ENCODE assay signal across 12 cellular contexts in genomic region chr12:26198742-26199141, GRCh38. TPM values are rescaled to one million over a fixed set of nuclear protein-coding genes. Genes with fewer than 3 reads are reported as not detected.
DNase-seq lines count a peak whose midpoint lies in the region; ATAC-seq and TF ChIP-seq lines count a peak whose summit lies in the region.
"Had no signal": no experiment of that assay in that cellular context is flagged by ENCODE, and none has a peak within 500 bp of the region (broad histone marks: within the 10 kb centered on the region; RNA-seq: fewer than 3 reads in every experiment).

No MANE protein-coding gene starts in this region.

- 0 out of 2 replicates have a peak overlapping the region, but pooled peaks have one; percentile 23 for H3K4me2 ChIP-seq in IMR-90 (ENCODE audit: low read depth, low read length)
- H3K4me2 ChIP-seq in mammary epithelial cell (ENCODE audit: insufficient read depth, low read depth, low read length): no peak overlapping the region
- no peak overlapping the region for H3K4me2 ChIP-seq in hepatocyte

- H3K9me2 ChIP-seq in hepatocyte (replicated peaks; ENCODE audit: insufficient read depth): no peaks in the 10 kb centered on the region

- H4K8ac ChIP-seq in IMR-90 (ENCODE audit: low read depth in 2 of 2, low read length in 2 of 2): no peak overlapping the region

- H4K91ac ChIP-seq in IMR-90 (ENCODE audit: insufficient read depth, low read depth, low read length): no peak overlapping the region

- H3K23ac ChIP-seq in IMR-90 (ENCODE audit: low read depth, low read length): no peak overlapping the region

- H3K9me3 Mint-ChIP-seq in activated CD4-positive, alpha-beta T cell treated with anti-CD3 and anti-CD28 coated beads, Interleukin-2, amount 10 ng/mL, durations not matched to agents 7 days and 5 days: no peaks in the 10 kb centered on the region

- no peaks in the 10 kb centered on the region for H3K36me3 ChIP-seq in IMR-90 (ENCODE audit: control insufficient read depth, insufficient read depth, low read length)
- H3K36me3 ChIP-seq in mammary epithelial cell (ENCODE audit: insufficient read depth, low read length): no peaks in the 10 kb centered on the region
- H3K36me3 ChIP-seq in hepatocyte (replicated peaks; ENCODE audit: insufficient read depth, low read depth): no peaks in the 10 kb centered on the region
- no peaks in the 10 kb centered on the region for H3K36me3 ChIP-seq in uterus
- H3K36me3 ChIP-seq: colonic mucosa had no signal

- no peaks in the 10 kb centered on the region for H3K79me2 ChIP-seq in mammary epithelial cell (ENCODE audit: insufficient read depth, low read length)
- no peaks in the 10 kb centered on the region for H3K79me2 ChIP-seq in hepatocyte

- no peak overlapping the region for H3K4me3 ChIP-seq in IMR-90 (ENCODE audit: insufficient read depth, low read depth, low read length)
- H3K4me3 ChIP-seq in mammary epithelial cell (replicated peaks in 1 of 3; ENCODE audit: insufficient read depth in 1 of 3, low read depth in 2 of 3, low read length in 3 of 3): no peak overlapping the region
- no peak overlapping the region for H3K4me3 ChIP-seq in hepatocyte
- no peak overlapping the region for H3K4me3 ChIP-seq in uterus
- H3K4me3 ChIP-seq: colonic mucosa, skin epidermis had no signal

- H2BK120ac ChIP-seq in IMR-90 (ENCODE audit: low read depth, low read length): no peak overlapping the region

- TF ChIP-seq CTCF in IMR-90 (conservative IDR thresholded peaks at IDR 0.05; ENCODE audit: low read depth, low read length): no peak
- TF ChIP-seq CTCF in mammary epithelial cell (conservative IDR thresholded peaks at IDR 0.05 in 1 of 2, IDR thresholded peaks at IDR 0.05 in 1 of 2; ENCODE audit: extremely low read depth in 1 of 2, insufficient read depth in 1 of 2, low read depth in 1 of 2, low read length in 2 of 2): no peak
- TF ChIP-seq CTCF in hepatocyte (IDR thresholded peaks at IDR 0.05; ENCODE audit: poor library complexity): no peak
- no peak for TF ChIP-seq CTCF in uterus (IDR thresholded peaks at IDR 0.05)

- TF ChIP-seq POLR2A in IMR-90 (IDR thresholded peaks at IDR 0.05; ENCODE audit: low read depth, low read length): no peak
- no peak for TF ChIP-seq POLR2A in uterus (IDR thresholded peaks at IDR 0.05)

- CTCF ChIA-PET in IMR-90 (lab: Yijun Ruan, JAX): no interaction called here
- CTCF ChIA-PET in mammary epithelial cell (lab: Charles Lee; ENCODE audit: low non-redundant PET): no interaction called here
- CTCF ChIA-PET in activated CD4-positive, alpha-beta T cell treated with anti-CD3 and anti-CD28 coated beads, Interleukin-2, amount 10 ng/mL, durations not matched to agents 7 days and 5 days (lab: Charles Lee): no interaction called here

- ATAC-seq in IMR-90 (ENCODE audit: low read depth): 0 out of 2 replicates have a peak, but pooled peaks have one; percentile 15

- H3K9me1 ChIP-seq in IMR-90 (ENCODE audit: insufficient read depth, low read length): no peaks in the 10 kb centered on the region

- no peaks in the 10 kb centered on the region for H3K36me3 Mint-ChIP-seq in activated CD4-positive, alpha-beta T cell treated with anti-CD3 and anti-CD28 coated beads, Interleukin-2, amount 10 ng/mL, durations not matched to agents 7 days and 5 days (ENCODE audit: low read depth)

- in situ Hi-C loops in IMR-90 (cut with MboI; ENCODE audit: low sequenced_read_pairs): no loop called here
- in situ Hi-C loops in mammary epithelial cell (cut with MboI; ENCODE audit: low sequenced_read_pairs in 2 of 2): no loop called here

- no peak overlapping the region for H3K4me3 Mint-ChIP-seq in activated CD4-positive, alpha-beta T cell treated with anti-CD3 and anti-CD28 coated beads, Interleukin-2, amount 10 ng/mL, durations not matched to agents 7 days and 5 days

- 53% methylated on average over 3 of the region's 4 CpGs; no CpG with 5 or more reads in 1 of the 2 experiments for WGBS in IMR-90 (ENCODE audit: extremely low coverage in 2 of 2, insufficient read length in 1 of 2), 2 experiments
- WGBS in mammary epithelial cell (ENCODE audit: low coverage, missing lambda C conversion rate): 11% methylated on average over 4 of the region's 4 CpGs
- WGBS in hepatocyte (ENCODE audit: low lambda C conversion rate, missing lambda C conversion rate): 56% methylated on average over 4 of the region's 4 CpGs

- TF ChIP-seq RAD21 in IMR-90 (IDR thresholded peaks at IDR 0.05; ENCODE audit: low read length): no peak; the same call in 1 of the 2 replicates

- POLR2A ChIA-PET in IMR-90 (lab: Charles Lee; ENCODE audit: unreplicated experiment): no interaction called here
- POLR2A ChIA-PET in activated CD4-positive, alpha-beta T cell treated with anti-CD3 and anti-CD28 coated beads, Interleukin-2, amount 10 ng/mL, durations not matched to agents 7 days and 5 days (lab: Charles Lee): no interaction called here

- no peak overlapping the region for H2BK20ac ChIP-seq in IMR-90 (ENCODE audit: low read depth, low read length)

- H2AFZ ChIP-seq in IMR-90 (replicated peaks; ENCODE audit: low read length, poor library complexity): peak overlapping the region; percentile 5
- H2AFZ ChIP-seq in mammary epithelial cell (ENCODE audit: low read depth, low read length): peak overlapping the region; percentile 50
- H2AFZ ChIP-seq in hepatocyte: no peak overlapping the region

- no peak overlapping the region for H3K27ac Mint-ChIP-seq in activated CD4-positive, alpha-beta T cell treated with anti-CD3 and anti-CD28 coated beads, Interleukin-2, amount 10 ng/mL, durations not matched to agents 7 days and 5 days

- no peak overlapping the region for H2BK5ac ChIP-seq in IMR-90 (ENCODE audit: low read depth, low read length, poor library complexity, severe bottlenecking)

- H4K5ac ChIP-seq in IMR-90 (ENCODE audit: low read depth, low read length): no peak overlapping the region

- H3K9ac ChIP-seq in IMR-90 (ENCODE audit: low read depth, low read length): no peak overlapping the region
- no peak overlapping the region for H3K9ac ChIP-seq in mammary epithelial cell (ENCODE audit: insufficient read depth, low read length)

- no peak overlapping the region for H3K18ac ChIP-seq in IMR-90 (ENCODE audit: low read depth, low read length)

- DNase-seq in IMR-90 (peak; percentile 63), mammary epithelial cell (peak; percentile 51), hepatocyte (ENCODE audit: low spot score) (peak; percentile 31), uterus (peak; percentile 38 to 50), NCI-H187 treated with DMSO at 0.1 percent for 48 hours (lab: John Stamatoyannopoulos, UW) (no peak)
- no peak for DNase-seq in activated CD4-positive, alpha-beta T cell treated with anti-CD3 and anti-CD28 coated beads, Interleukin-2, amount 10 ng/mL, durations not matched to agents 7 days and 5 days
- no peak for DNase-seq in stimulated activated naive CD4-positive, alpha-beta T cell treated with Interleukin-2 at 50 U/mL for 16 hours (lab: John Stamatoyannopoulos, UW)
- DNase-seq: Calu3, colonic mucosa, NCI-H1105 treated with DMSO at 0.1 percent for 48 hours, NCI-H748 treated with DMSO at 0.1 percent for 48 hours had no signal

- H3K27me3 Mint-ChIP-seq in activated CD4-positive, alpha-beta T cell treated with anti-CD3 and anti-CD28 coated beads, Interleukin-2, amount 10 ng/mL, durations not matched to agents 7 days and 5 days: peaks cover 50% of the 10 kb centered on the region

- no peak overlapping the region for H3K4ac ChIP-seq in IMR-90 (ENCODE audit: low read depth, low read length)

- H2AK9ac ChIP-seq in IMR-90 (replicated peaks; ENCODE audit: low read depth, low read length, poor library complexity): no peak overlapping the region

- intact Hi-C loops in IMR-90 (cut with micrococcal nuclease) (loop anchor here (5.0 kb wide), 2 partner anchors 71 to 454 kb away; partner anchors contain the start of gene BHLHE41), mammary epithelial cell (cut with micrococcal nuclease) (loop anchor here (10.0 kb wide), 1 partner anchor 206 kb away; no protein-coding TSS in a partner anchor), uterus (cut with DNase I; ENCODE audit: low total_unique reads) (no loop called here)

- H3K4me1 Mint-ChIP-seq in activated CD4-positive, alpha-beta T cell treated with anti-CD3 and anti-CD28 coated beads, Interleukin-2, amount 10 ng/mL, durations not matched to agents 7 days and 5 days: peaks cover 10% of the 10 kb centered on the region

- no peaks in the 10 kb centered on the region for H3K9me3 ChIP-seq in IMR-90 (ENCODE audit: control insufficient read depth, insufficient read depth, low read length)
- H3K9me3 ChIP-seq in mammary epithelial cell (replicated peaks; ENCODE audit: insufficient read depth, low read length): no peaks in the 10 kb centered on the region
- H3K9me3 ChIP-seq in hepatocyte (ENCODE audit: low read depth): no peaks in the 10 kb centered on the region
- H3K9me3 ChIP-seq in uterus: no peaks in the 10 kb centered on the region
- H3K9me3 ChIP-seq: colonic mucosa had no signal

- BruUV-seq in IMR-90 (replicated peaks; lab: Mats Ljungman, UMichigan) (no TSS peak), mammary epithelial cell (replicated peaks; lab: Mats Ljungman, UMichigan) (no TSS peak)

- H3K27me3 ChIP-seq in IMR-90 (ENCODE audit: control insufficient read depth, insufficient read depth, low read length) (no peaks in the 10 kb centered on the region), mammary epithelial cell (ENCODE audit: insufficient read depth, low read length) (no peaks in the 10 kb centered on the region), hepatocyte (peaks cover 2% of the 10 kb centered on the region), uterus (no peaks in the 10 kb centered on the region)
- H3K27me3 ChIP-seq: colonic mucosa had no signal

- no peak overlapping the region for H2AK5ac ChIP-seq in IMR-90 (ENCODE audit: low read depth, low read length)

- H3K27ac ChIP-seq in IMR-90 (ENCODE audit: insufficient read depth, low read length) (no peak overlapping the region), mammary epithelial cell (ENCODE audit: insufficient read depth, low read depth, low read length) (no peak overlapping the region), hepatocyte (no peak overlapping the region), uterus (peak overlapping the region in 1 of 2 donors; percentile 42)
- H3K27ac ChIP-seq: colonic mucosa had no signal

- peaks cover 2% of the 10 kb centered on the region for H3K4me1 ChIP-seq in IMR-90 (ENCODE audit: control insufficient read depth, insufficient read depth, low read length)
- H3K4me1 ChIP-seq in mammary epithelial cell (ENCODE audit: insufficient read depth, low read length): peaks cover 28% of the 10 kb centered on the region
- H3K4me1 ChIP-seq in hepatocyte (ENCODE audit: insufficient read depth): peaks cover 5% of the 10 kb centered on the region
- no peaks in the 10 kb centered on the region for H3K4me1 ChIP-seq in uterus
- H3K4me1 ChIP-seq: colonic mucosa had no signal

- no peak overlapping the region for H3K56ac ChIP-seq in IMR-90 (ENCODE audit: extremely low read depth, insufficient read depth, low read length)

- no peak overlapping the region; the same call in 2 of the 3 replicates for H2BK15ac ChIP-seq in IMR-90 (ENCODE audit: low read depth, low read length)

- peaks cover 4 to 5% of the 10 kb centered on the region in 2 experiments; a peak in 1 of 4 replicates for H3K79me1 ChIP-seq in IMR-90 (ENCODE audit: low read depth in 1 of 2, low read length in 2 of 2)

- peak overlapping the region; percentile 67; the same call in 1 of the 2 replicates for H3K14ac ChIP-seq in IMR-90 (replicated peaks; ENCODE audit: low read depth, low read length)

- dilution Hi-C loops in IMR-90 (cut with HindIII; ENCODE audit: low sequenced_read_pairs, unreplicated experiment) (no loop called here), mammary epithelial cell (cut with HindIII; ENCODE audit: low sequenced_read_pairs) (no loop called here)

- H4K20me1 ChIP-seq in IMR-90 (ENCODE audit: insufficient read depth, low read length) (no peaks in the 10 kb centered on the region), mammary epithelial cell (ENCODE audit: insufficient read depth, low read length) (no peaks in the 10 kb centered on the region), hepatocyte (ENCODE audit: insufficient read depth, poor library complexity, severe bottlenecking) (no peaks in the 10 kb centered on the region)

RNA-seq across cellular contexts. Expression of gene SSPN, which starts 3.4 kb away (rescaled TPM):
- total RNA-seq in IMR-90 (2012; rRNA removed): 5.6 and 7.8 TPM in 2 replicates
- 3.5 and 4.1 TPM in 2 replicates for polyA plus RNA-seq in IMR-90 (2012; rRNA removed)
- 2.8 and 4.8 TPM in 2 replicates for polyA plus RNA-seq in IMR-90 (2012; cell fraction: cytosol; rRNA removed)
- polyA plus RNA-seq in IMR-90 (2012; cell fraction: nucleus; rRNA removed; ENCODE audit: low replicate concordance): 0.85 and 2.2 TPM in 2 replicates
- 10 to 100 TPM in 1 of 2 donors, 1 to 10 TPM in 1; 1.4 to 11.0 TPM for total RNA-seq in mammary epithelial cell
- 2.4 TPM for polyA plus RNA-seq in mammary epithelial cell
- not detected for polyA minus RNA-seq in mammary epithelial cell
- total RNA-seq in hepatocyte: 4.1 and 12.5 TPM in 2 replicates
- 1.7 and 2.3 TPM in 2 replicates for polyA plus RNA-seq in hepatocyte
- total RNA-seq in uterus: 10 to 100 TPM; 31.5 to 76.7 (median 45.0) TPM
- not detected for total RNA-seq in activated CD4-positive, alpha-beta T cell treated with anti-CD3 and anti-CD28 coated beads, Interleukin-2, amount 10 ng/mL, durations not matched to agents 7 days and 5 days

Comparison
In these comparisons a context has a peak if more than half of its experiments do, and no peak if none do; other contexts are left out.
1. DNase-seq: peak in IMR-90 (single experiment), mammary epithelial cell (single experiment), hepatocyte (single experiment) and uterus (2 of 2); none in activated CD4-positive, alpha-beta T cell treated with anti-CD3 and anti-CD28 coated beads, Interleukin-2, amount 10 ng/mL, durations not matched to agents 7 days and 5 days (single experiment), NCI-H187 treated with DMSO at 0.1 percent for 48 hours (single experiment) and stimulated activated naive CD4-positive, alpha-beta T cell treated with Interleukin-2 at 50 U/mL for 16 hours (single experiment).